In genomic region chr17:14595656-14596055, GRCh38 we compare ENCODE assay signal across 33 cellular contexts.
"Had no signal": no experiment of that assay in that cellular context is flagged by ENCODE, and none has a peak within 500 bp of the region (broad histone marks: within the 10 kb centered on the region; RNA-seq: fewer than 3 reads in every experiment).

No MANE protein-coding gene starts in this region.

- H3K9ac ChIP-seq: SK-N-SH had no signal

- H3K9me3 ChIP-seq: MG63, Peyer's patch, SJSA1, SK-N-SH had no signal

- H3K4me3 ChIP-seq: MG63, Peyer's patch, SJSA1 had no signal

- H3K4me1 ChIP-seq: Peyer's patch, SJSA1 had no signal

- H3K27ac ChIP-seq: Peyer's patch, SJSA1 had no signal

- H3K27me3 ChIP-seq: MG63, Peyer's patch, SJSA1 had no signal

- H3K4me2 ChIP-seq: SK-N-SH had no signal

- DNase-seq: Kasumi-1, MG63, NCI-H1048, NCI-H1092 treated with DMSO at 0.1 percent for 48 hours, NCI-H1105 treated with DMSO at 0.1 percent for 48 hours, NCI-H1417, NCI-H1436, NCI-H146, NCI-H1694, NCI-H187, NCI-H1930, NCI-H2029 treated with DMSO at 0.1 percent for 48 hours, NCI-H2081 treated with DMSO at 0.1 percent for 48 hours, NCI-H2107, NCI-H2171 treated with DMSO at 0.1 percent for 48 hours, NCI-H2227 treated with DMSO at 0.1 percent for 48 hours, NCI-H446 treated with DMSO at 0.1 percent for 48 hours, NCI-H510A, NCI-H524, NCI-H526, NCI-H69, NCI-H748 treated with DMSO at 0.1 percent for 48 hours, NCI-H82, OCI-M1, PC-3, Peyer's patch, Right ventricle myocardium superior, RPMI8226, SHP77 treated with DMSO at 0.1 percent for 48 hours, SK-N-SH, SW 1271, T-helper 1 cell had no signal

- ATAC-seq: PC-3 had no signal

- H3K36me3 ChIP-seq: MG63, Peyer's patch, SJSA1 had no signal
